ENCODE assay signal across 8 cellular contexts in genomic region chr1:204685236-204686006, GRCh38. TPM values are rescaled to one million over a fixed set of nuclear protein-coding genes. Genes with fewer than 3 reads are reported as not detected.
A peak's percentile ranks its signal among the peaks of the same experiment; 100 is the strongest.
DNase-seq lines count a peak whose midpoint lies in the region; ATAC-seq and TF ChIP-seq lines count a peak whose summit lies in the region.

LRRN2 (minus strand) TSS chr1:204685738; CDS start chr1:204619992, 65,746 bp downstream.

- H3K9me2 ChIP-seq in PC-3 (replicated peaks; ENCODE audit: low read length): no peaks in the 10 kb centered on the region

- peak within 1 kb of the TSS; percentile 49 for H3K9ac ChIP-seq in PC-3 (ENCODE audit: low read length)

- no peak within 1 kb of the TSS for H3K27ac Mint-ChIP-seq in osteocyte (ENCODE audit: unreplicated experiment)

- H3F3A ChIP-seq in PC-3 (ENCODE audit: low read length, unreplicated experiment): no peaks in the 10 kb centered on the region

- ATAC-seq in PC-3 (peak; percentile 70), foreskin keratinocyte (peak; percentile 13), HG02840 (IDR thresholded peaks at IDR 0.05; ENCODE audit: low FRiP score, unreplicated experiment) (no peak), HG02623 (IDR thresholded peaks at IDR 0.05; ENCODE audit: unreplicated experiment) (no peak)

- H3K27ac ChIP-seq in PC-3 (ENCODE audit: low read length): no peak within 1 kb of the TSS
- H3K27ac ChIP-seq in foreskin keratinocyte: no peak within 1 kb of the TSS

- no peaks in the 10 kb centered on the region for H3K9me3 Mint-ChIP-seq in osteocyte (ENCODE audit: unreplicated experiment)

- POLR2A ChIA-PET in PC-3 (lab: Charles Lee; ENCODE audit: unreplicated experiment): interaction anchor here (0.6 kb wide), 1 partner anchor 489 kb away, joined by 3 read pairs; no protein-coding TSS in a partner anchor

- H3K27me3 ChIP-seq in PC-3 (ENCODE audit: low read length): no peaks in the 10 kb centered on the region
- H3K27me3 ChIP-seq in foreskin keratinocyte: peaks cover 76% of the 10 kb centered on the region

- TF ChIP-seq CTCF in GM12864 (IDR thresholded peaks at IDR 0.05; ENCODE audit: low read depth, low read length, missing control alignments) (no peak), PC-3 (conservative IDR thresholded peaks at IDR 0.05; ENCODE audit: low read depth, low read length) (no peak), foreskin keratinocyte (conservative IDR thresholded peaks at IDR 0.05) (no peak), osteocyte (IDR thresholded peaks at IDR 0.05) (no peak)

- CTCF ChIA-PET in PC-3 (lab: Charles Lee): interaction anchor here (1.4 kb wide), 1 partner anchor 122 kb away, joined by 4 read pairs; no protein-coding TSS in a partner anchor

- BruUV-seq in PC-3 (replicated peaks; lab: Mats Ljungman, UMichigan): no TSS peak

- H3K4me1 ChIP-seq in PC-3 (ENCODE audit: insufficient read depth, low read length) (peaks cover 7% of the 10 kb centered on the region; the same call in 1 of the 2 replicates), foreskin keratinocyte (no peaks in the 10 kb centered on the region)

- peaks cover 4% of the 10 kb centered on the region for H3K4me1 Mint-ChIP-seq in osteocyte (ENCODE audit: unreplicated experiment)

- H4K20me1 ChIP-seq in PC-3 (ENCODE audit: low read length): no peaks in the 10 kb centered on the region

- H3K4me3 Mint-ChIP-seq in osteocyte (ENCODE audit: unreplicated experiment): peak within 1 kb of the TSS; percentile 55

- H3K4me2 ChIP-seq in PC-3 (ENCODE audit: low read length): peak within 1 kb of the TSS; percentile 91

- no peaks in the 10 kb centered on the region for H3K36me3 Mint-ChIP-seq in osteocyte (ENCODE audit: unreplicated experiment)

- H3K36me3 ChIP-seq in PC-3 (ENCODE audit: low read depth, low read length): no peaks in the 10 kb centered on the region

- H3K9me3 ChIP-seq in PC-3 (ENCODE audit: low read length): no peaks in the 10 kb centered on the region

- peaks cover 18% of the 10 kb centered on the region for H3K79me2 ChIP-seq in PC-3 (ENCODE audit: low read length)

- peak within 1 kb of the TSS; percentile 88 for H2AFZ ChIP-seq in PC-3 (ENCODE audit: low read length)

- DNase-seq in GM12864 (ENCODE audit: low read depth) (no peak), PC-3 (peak; percentile 56), foreskin keratinocyte (no peak), osteocyte (ENCODE audit: extremely low spot score, unreplicated experiment) (no peak), HCEC 1CT (no peak), MV-4-11 (lab: John Stamatoyannopoulos, UW) (no peak)

- H3K4me3 ChIP-seq in GM12864 (ENCODE audit: low read depth, low read length) (peak within 1 kb of the TSS; percentile 11), PC-3 (ENCODE audit: low read length) (peak within 1 kb of the TSS; percentile 81)

- intact Hi-C loops in PC-3 (cut with micrococcal nuclease): no loop called here

- H3K27me3 Mint-ChIP-seq in osteocyte (ENCODE audit: unreplicated experiment): peaks cover 58% of the 10 kb centered on the region

RNA-seq across cellular contexts. Expression of gene LRRN2, which starts in this region (rescaled TPM):
- total RNA-seq in PC-3 (2014; rRNA removed): 5.0 and 9.0 TPM in 2 replicates
- not detected in 2 replicates for total RNA-seq in foreskin keratinocyte
- 0.01 TPM in 1 of 2 replicates, not detected in the other for polyA plus RNA-seq in foreskin keratinocyte
- not detected in 2 replicates for total RNA-seq in osteocyte

Comparison
In these comparisons a context has a peak if more than half of its experiments do, and no peak if none do; other contexts are left out.
1. Peak in ATAC-seq in foreskin keratinocyte; RNA of the gene not detected or under 1 TPM.